Comparison of ENCODE assay signal across 9 cellular contexts in the genomic region with DNA sequence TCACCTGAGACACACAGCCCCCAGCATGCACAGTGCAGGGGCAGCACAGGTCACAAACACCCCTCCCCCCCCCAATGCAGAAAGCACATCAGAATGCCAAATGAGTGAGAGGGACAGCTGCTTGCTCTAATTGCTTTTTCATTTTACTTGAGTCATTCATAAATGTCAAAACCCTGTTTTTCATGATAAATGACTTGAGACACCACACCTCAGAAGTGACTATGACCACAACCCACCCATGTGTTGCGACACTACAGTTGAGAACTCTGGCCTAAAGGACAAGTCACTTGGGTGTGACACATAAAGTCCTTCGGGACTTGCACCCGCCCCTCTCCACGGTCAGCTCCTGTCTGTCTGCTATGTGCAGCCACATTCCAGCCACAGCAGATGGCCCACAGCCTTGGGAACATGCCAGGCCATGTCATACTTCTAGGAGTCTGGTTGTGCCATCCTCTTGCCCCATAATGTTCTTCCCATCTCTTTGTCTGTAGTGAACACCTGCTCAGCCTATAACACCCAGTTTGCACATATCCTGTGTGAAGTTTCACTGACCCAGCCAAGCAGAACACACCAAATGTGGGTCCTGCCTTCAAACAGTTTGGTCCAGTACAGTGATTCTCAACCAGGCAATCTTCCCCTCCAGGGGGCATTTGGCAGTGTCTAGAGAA. TPM values are rescaled to one million over a fixed set of nuclear protein-coding genes. Genes with fewer than 3 reads are reported as not detected.
DNase-seq lines count a peak whose midpoint lies in the region; ATAC-seq and TF ChIP-seq lines count a peak whose summit lies in the region.
"Had no signal": no experiment of that assay in that cellular context is flagged by ENCODE, and none has a peak within 500 bp of the region (broad histone marks: within the 10 kb centered on the region; RNA-seq: fewer than 3 reads in every experiment).

No MANE protein-coding gene starts in this region.

- 43% methylated on average over 4 of the region's 4 CpGs for WGBS in SK-N-SH (ENCODE audit: low lambda C conversion rate)

- no peaks in the 10 kb centered on the region for H3K36me3 ChIP-seq in SK-N-SH (replicated peaks in 1 of 2; ENCODE audit: control insufficient read depth in 1 of 2, insufficient read depth in 2 of 2, low read length in 1 of 2)

- no peaks in the 10 kb centered on the region for H3K79me2 ChIP-seq in SK-N-SH (ENCODE audit: insufficient read depth)

- H3K9me3 ChIP-seq in SK-N-SH = peaks cover 3% of the 10 kb centered on the region; the same call in 1 of the 2 replicates

- CTCF ChIA-PET in SK-N-SH (lab: Yijun Ruan, JAX) = interaction anchor here (0.6 to 3.1 kb wide), 2 partner anchors 10 to 11 kb away, joined by 4 to 11 read pairs; no protein-coding TSS in a partner anchor

- no peaks in the 10 kb centered on the region for H3K9me3 Mint-ChIP-seq in activated T-helper 1 cell treated with anti-CD3 and anti-CD28 coated beads, Interleukin-12 subunit alpha, Interleukin-12 subunit beta, Interleukin-2, Interleukin-4 antibody, amounts not matched to agents 30 ng/mL and 10 ng/mL and 1 ng/mL, durations not matched to agents 14 hours and 24 hours and 36 hours

- no peak overlapping the region for H3K9ac ChIP-seq in SK-N-SH

- peaks cover 2% of the 10 kb centered on the region for H3K27me3 Mint-ChIP-seq in activated T-helper 1 cell treated with anti-CD3 and anti-CD28 coated beads, Interleukin-12 subunit alpha, Interleukin-12 subunit beta, Interleukin-2, Interleukin-4 antibody, amounts not matched to agents 30 ng/mL and 10 ng/mL and 1 ng/mL, durations not matched to agents 14 hours and 24 hours and 36 hours (ENCODE audit: insufficient read depth)

- H3K9me2 ChIP-seq in SK-N-SH = no peaks in the 10 kb centered on the region

- intact Hi-C loops in left cardiac atrium (cut with DNase I) = no loop called here
- intact Hi-C loops in activated T-helper 1 cell treated with anti-CD3 and anti-CD28 coated beads, Interleukin-12 subunit alpha, Interleukin-12 subunit beta, Interleukin-2, Interleukin-4 antibody, amounts not matched to agents 30 ng/mL and 10 ng/mL and 1 ng/mL, durations not matched to agents 14 hours and 24 hours and 36 hours (cut with micrococcal nuclease) = no loop called here

- peak; percentile 94 for ATAC-seq in GM21529 (IDR thresholded peaks at IDR 0.05; ENCODE audit: unreplicated experiment)
- peak; percentile 79 to 87 for ATAC-seq in left cardiac atrium

- H3K36me3 Mint-ChIP-seq in activated T-helper 1 cell treated with anti-CD3 and anti-CD28 coated beads, Interleukin-12 subunit alpha, Interleukin-12 subunit beta, Interleukin-2, Interleukin-4 antibody, amounts not matched to agents 30 ng/mL and 10 ng/mL and 1 ng/mL, durations not matched to agents 14 hours and 24 hours and 36 hours (ENCODE audit: low read depth) = peaks cover 4% of the 10 kb centered on the region

- no peak overlapping the region for H2AFZ ChIP-seq in SK-N-SH (ENCODE audit: low read depth)

- TF ChIP-seq RAD21 in SK-N-SH (IDR thresholded peaks at IDR 0.05; ENCODE audit: low read length) = no peak

- no peaks in the 10 kb centered on the region for H3K27me3 ChIP-seq in SK-N-SH (ENCODE audit: insufficient read depth)

- H3K27ac ChIP-seq in SK-N-SH (ENCODE audit: low read depth in 2 of 2, low read length in 1 of 2) = peak overlapping the region in 1 of 2 experiments; percentile 34; a peak in 1 of 4 replicates
- H3K27ac ChIP-seq: VCaP had no signal

- H3K4me1 ChIP-seq in SK-N-SH (ENCODE audit: control insufficient read depth in 1 of 2, insufficient read depth in 2 of 2, low read depth in 1 of 2, low read length in 1 of 2) = peaks cover 0 to 9% of the 10 kb centered on the region in 2 experiments; a peak in 1 of 4 replicates

- no peak for TF ChIP-seq EP300 in SK-N-SH (IDR thresholded peaks at IDR 0.05; ENCODE audit: borderline replicate concordance in 1 of 2, low read depth in 1 of 2, low read length in 1 of 2)

- no peaks in the 10 kb centered on the region for H4K20me1 ChIP-seq in SK-N-SH (ENCODE audit: insufficient read depth)

- no peaks in the 10 kb centered on the region for H3F3A ChIP-seq in SK-N-SH (replicated peaks; ENCODE audit: insufficient read depth)

- H3K4me3 Mint-ChIP-seq in activated T-helper 1 cell treated with anti-CD3 and anti-CD28 coated beads, Interleukin-12 subunit alpha, Interleukin-12 subunit beta, Interleukin-2, Interleukin-4 antibody, amounts not matched to agents 30 ng/mL and 10 ng/mL and 1 ng/mL, durations not matched to agents 14 hours and 24 hours and 36 hours = no peak overlapping the region

- peak; percentile 45 for DNase-seq in HK-2 (ENCODE audit: unreplicated experiment)
- peak; percentile 21 for DNase-seq in SK-N-SH
- peak; percentile 53 for DNase-seq in left cardiac atrium
- no peak for DNase-seq in activated T-helper 1 cell treated with anti-CD3 and anti-CD28 coated beads, Interleukin-12 subunit alpha, Interleukin-12 subunit beta, Interleukin-2, Interleukin-4 antibody, amounts not matched to agents 30 ng/mL and 10 ng/mL and 1 ng/mL, durations not matched to agents 14 hours and 24 hours and 36 hours (ENCODE audit: low spot score)
- DNase-seq in medulla oblongata (ENCODE audit: extremely low spot score) = no peak
- no peak for DNase-seq in NCI-H82 (lab: John Stamatoyannopoulos, UW)

- TF ChIP-seq CTCF in GM12874 (IDR thresholded peaks at IDR 0.05; ENCODE audit: insufficient read depth, low read depth, low read length) (peak; percentile 19; the same call in 1 of the 2 replicates), SK-N-SH (IDR thresholded peaks at IDR 0.05) (no peak)

- POLR2A ChIA-PET in SK-N-SH (lab: Yijun Ruan, JAX) = no interaction called here

- H3K4me2 ChIP-seq in SK-N-SH = no peak overlapping the region

- no peak overlapping the region for H3K27ac Mint-ChIP-seq in activated T-helper 1 cell treated with anti-CD3 and anti-CD28 coated beads, Interleukin-12 subunit alpha, Interleukin-12 subunit beta, Interleukin-2, Interleukin-4 antibody, amounts not matched to agents 30 ng/mL and 10 ng/mL and 1 ng/mL, durations not matched to agents 14 hours and 24 hours and 36 hours

- peaks cover 6% of the 10 kb centered on the region for H3K4me1 Mint-ChIP-seq in activated T-helper 1 cell treated with anti-CD3 and anti-CD28 coated beads, Interleukin-12 subunit alpha, Interleukin-12 subunit beta, Interleukin-2, Interleukin-4 antibody, amounts not matched to agents 30 ng/mL and 10 ng/mL and 1 ng/mL, durations not matched to agents 14 hours and 24 hours and 36 hours (ENCODE audit: low read depth)

- H3K4me3 ChIP-seq in SK-N-SH (ENCODE audit: low read depth in 2 of 2, low read length in 1 of 2) = no peak overlapping the region

TF ChIP-seq in SK-N-SH, 30 proteins besides CTCF, POLR2A, EP300 and RAD21:
- no peak for TF ChIP-seq RCOR1 (IDR thresholded peaks at IDR 0.05; ENCODE audit: low read length)
- peak; percentile 16; the same call in 1 of the 2 replicates for TF ChIP-seq TCF12 (IDR thresholded peaks at IDR 0.05)
- no peak for TF ChIP-seq MXI1 (IDR thresholded peaks at IDR 0.05; ENCODE audit: low read depth, low read length)
- no peak for TF ChIP-seq JUND (IDR thresholded peaks at IDR 0.05)
- no peak for TF ChIP-seq FOXJ3 (CRISPR knock-in tag; IDR thresholded peaks at IDR 0.05)
- no peak for TF ChIP-seq EZH2phosphoT487 (IDR thresholded peaks at IDR 0.05; ENCODE audit: borderline replicate concordance, low read depth)

RNA-seq across cellular contexts. Expression of a gene that starts 30.2 kb away (rescaled TPM):
- polyA plus RNA-seq in SK-N-SH (2012; rRNA removed) = 12.3 and 16.5 TPM in 2 replicates
- 14.9 and 19.2 TPM in 2 replicates for polyA plus RNA-seq in SK-N-SH (2012; cell fraction: cytosol; rRNA removed)
- polyA plus RNA-seq in SK-N-SH (2012; cell fraction: nucleus; rRNA removed) = 30.1 and 41.4 TPM in 2 replicates
- total RNA-seq in left cardiac atrium = 10 to 100 TPM; 42.4 to 49.1 TPM
- 40.8 and 52.2 TPM in 2 replicates for total RNA-seq in activated T-helper 1 cell treated with anti-CD3 and anti-CD28 coated beads, Interleukin-12 subunit alpha, Interleukin-12 subunit beta, Interleukin-2, Interleukin-4 antibody, amounts not matched to agents 30 ng/mL and 10 ng/mL and 1 ng/mL, durations not matched to agents 14 hours and 24 hours and 36 hours

Comparison
In these comparisons a context has a peak if more than half of its experiments do, and no peak if none do; other contexts are left out.
1. DNase-seq: peak in HK-2 (single experiment), SK-N-SH (single experiment) and left cardiac atrium (single experiment); none in activated T-helper 1 cell treated with anti-CD3 and anti-CD28 coated beads, Interleukin-12 subunit alpha, Interleukin-12 subunit beta, Interleukin-2, Interleukin-4 antibody, amounts not matched to agents 30 ng/mL and 10 ng/mL and 1 ng/mL, durations not matched to agents 14 hours and 24 hours and 36 hours (single experiment), medulla oblongata (single experiment) and NCI-H82 (single experiment).